ENCODE assay signal across 1 cellular context in genomic region chr6:83812595-83812994, GRCh38.
TF ChIP-seq lines count a peak whose summit lies in the region.

No MANE protein-coding gene starts in this region.

TF ChIP-seq in K562, 482 proteins besides CTCF, POLR2A, EP300 and RAD21 (continued from another document):
- TF ChIP-seq ZNF280B (CRISPR knock-in tag; IDR thresholded peaks at IDR 0.05), result no peak
